ENCODE assay signal across 32 cellular contexts in genomic region chr22:38610234-38610633, GRCh38.
"Had no signal": no experiment of that assay in that cellular context is flagged by ENCODE, and none has a peak within 500 bp of the region (broad histone marks: within the 10 kb centered on the region; RNA-seq: fewer than 3 reads in every experiment).

No MANE protein-coding gene starts in this region.

- DNase-seq: activated CD4-positive, alpha-beta memory T cell treated with anti-CD3 and anti-CD28 coated beads for 36 hours; activated CD4-positive, alpha-beta T cell treated with anti-CD3 and anti-CD28 coated beads for 36 hours; activated CD4-positive, alpha-beta T cell treated with anti-CD3 and anti-CD28 coated beads, Interleukin-2, amount 10 ng/mL, durations not matched to agents 24 days and 14 days; activated CD4-positive, CD25-positive, alpha-beta regulatory T cell; activated CD4-positive, CD25-positive, alpha-beta regulatory T cell treated with anti-CD3 and anti-CD28 coated beads, Interleukin-2, amount 50 U/mL, for 72 hours; activated CD8-positive, alpha-beta memory T cell treated with anti-CD3 and anti-CD28 coated beads, Interleukin-2, amount 10 ng/mL, durations not matched to agents 7 days and 5 days; activated CD8-positive, alpha-beta memory T cell treated with anti-CD3 and anti-CD28 coated beads, Interleukin-2, amount 50 U/mL, for 4 hours; activated CD8-positive, alpha-beta T cell treated with anti-CD3 and anti-CD28 coated beads, Interleukin-2, amount 10 ng/mL, durations not matched to agents 7 days and 5 days; activated gamma-delta T cell treated with Interleukin-2 at 50 U/mL for 16 hours; activated naive CD4-positive, alpha-beta T cell treated with anti-CD3 and anti-CD28 coated beads, Interleukin-2, amount 50 U/mL, for 16 hours; activated naive CD4-positive, alpha-beta T cell treated with Interleukin-2 at 50 U/mL for 16 hours; activated T-cell treated with anti-CD3 and anti-CD28 coated beads, Interleukin-2, amount 50 U/mL, for 1 hour; activated T-cell treated with anti-CD3 and anti-CD28 coated beads, Interleukin-2, amount 50 U/mL, for 48 hours; amniotic stem cell; brain microvascular endothelial cell; caudate nucleus; cortex of kidney; dermis blood vessel endothelial cell; effector CD4-positive, alpha-beta T cell; effector memory CD8-positive, alpha-beta T cell; esophagus squamous epithelium; foreskin melanocyte; heart right ventricle; T-helper 1 cell; T-helper 17 cell; T1000; WERI-Rb-1 had no signal

- H3K4me3 Mint-ChIP-seq: activated CD4-positive, alpha-beta memory T cell treated with anti-CD3 and anti-CD28 coated beads for 36 hours; activated CD4-positive, alpha-beta T cell treated with anti-CD3 and anti-CD28 coated beads for 36 hours; activated CD4-positive, alpha-beta T cell treated with anti-CD3 and anti-CD28 coated beads, Interleukin-2, amount 10 ng/mL, durations not matched to agents 24 days and 14 days; activated CD8-positive, alpha-beta memory T cell treated with anti-CD3 and anti-CD28 coated beads, Interleukin-2, amount 10 ng/mL, durations not matched to agents 7 days and 5 days; activated CD8-positive, alpha-beta T cell treated with anti-CD3 and anti-CD28 coated beads, Interleukin-2, amount 10 ng/mL, durations not matched to agents 7 days and 5 days; activated naive CD8-positive, alpha-beta T cell; activated T-helper 1 cell treated with anti-CD3 and anti-CD28 coated beads, Interleukin-12 subunit alpha, Interleukin-12 subunit beta, Interleukin-2, Interleukin-4 antibody, amounts not matched to agents 30 ng/mL and 10 ng/mL and 1 ng/mL, durations not matched to agents 14 hours and 24 hours and 36 hours; effector memory CD8-positive, alpha-beta T cell; T-helper 17 cell; T-helper 2 cell treated with Interferon-gamma antibody and Interleukin-4, amounts not matched to agents 5 μg/mL and 100 μg/mL, for 36 hours had no signal

- H3K9me3 Mint-ChIP-seq: activated CD4-positive, alpha-beta memory T cell treated with anti-CD3 and anti-CD28 coated beads for 36 hours; activated CD4-positive, alpha-beta T cell treated with anti-CD3 and anti-CD28 coated beads, Interleukin-2, amount 10 ng/mL, durations not matched to agents 24 days and 14 days; activated T-helper 1 cell treated with anti-CD3 and anti-CD28 coated beads, Interleukin-12 subunit alpha, Interleukin-12 subunit beta, Interleukin-2, Interleukin-4 antibody, amounts not matched to agents 30 ng/mL and 10 ng/mL and 1 ng/mL, durations not matched to agents 14 hours and 24 hours and 36 hours; activated T-helper 2 cell treated with anti-CD3 and anti-CD28 coated beads, Interferon-gamma antibody, Interleukin-2, Interleukin-4, amounts not matched to agents 10 μg/mL and 5 μg/mL and 100 μg/mL, durations not matched to agents 14 hours and 24 hours and 36 hours; effector memory CD8-positive, alpha-beta T cell; T-helper 2 cell treated with Interferon-gamma antibody and Interleukin-4, amounts not matched to agents 5 μg/mL and 100 μg/mL, for 36 hours had no signal

- H3K36me3 Mint-ChIP-seq: activated CD4-positive, alpha-beta memory T cell treated with anti-CD3 and anti-CD28 coated beads for 36 hours; activated CD8-positive, alpha-beta memory T cell treated with anti-CD3 and anti-CD28 coated beads, Interleukin-2, amount 10 ng/mL, durations not matched to agents 7 days and 5 days; activated naive CD8-positive, alpha-beta T cell had no signal

- ATAC-seq: activated CD4-positive, alpha-beta T cell treated with anti-CD3 and anti-CD28 coated beads for 36 hours; activated CD8-positive, alpha-beta memory T cell treated with anti-CD3 and anti-CD28 coated beads, Interleukin-2, amount 10 ng/mL, durations not matched to agents 7 days and 5 days; activated CD8-positive, alpha-beta T cell treated with anti-CD3 and anti-CD28 coated beads, Interleukin-2, amount 10 ng/mL, durations not matched to agents 7 days and 5 days; effector memory CD8-positive, alpha-beta T cell; gastroesophageal sphincter; heart right ventricle; T-helper 17 cell had no signal

- H3K27ac Mint-ChIP-seq: activated CD4-positive, alpha-beta memory T cell treated with anti-CD3 and anti-CD28 coated beads for 36 hours; activated CD4-positive, alpha-beta T cell treated with anti-CD3 and anti-CD28 coated beads for 36 hours; activated CD4-positive, alpha-beta T cell treated with anti-CD3 and anti-CD28 coated beads, Interleukin-2, amount 10 ng/mL, durations not matched to agents 24 days and 14 days; activated CD8-positive, alpha-beta memory T cell treated with anti-CD3 and anti-CD28 coated beads, Interleukin-2, amount 10 ng/mL, durations not matched to agents 7 days and 5 days; activated CD8-positive, alpha-beta T cell treated with anti-CD3 and anti-CD28 coated beads, Interleukin-2, amount 10 ng/mL, durations not matched to agents 7 days and 5 days; activated naive CD8-positive, alpha-beta T cell; activated T-helper 1 cell treated with anti-CD3 and anti-CD28 coated beads, Interleukin-12 subunit alpha, Interleukin-12 subunit beta, Interleukin-2, Interleukin-4 antibody, amounts not matched to agents 30 ng/mL and 10 ng/mL and 1 ng/mL, durations not matched to agents 14 hours and 24 hours and 36 hours; activated T-helper 2 cell treated with anti-CD3 and anti-CD28 coated beads, Interferon-gamma antibody, Interleukin-2, Interleukin-4, amounts not matched to agents 10 μg/mL and 5 μg/mL and 100 μg/mL, durations not matched to agents 14 hours and 24 hours and 36 hours; effector memory CD8-positive, alpha-beta T cell; T-helper 17 cell; T-helper 2 cell treated with Interferon-gamma antibody and Interleukin-4, amounts not matched to agents 5 μg/mL and 100 μg/mL, for 36 hours had no signal

- H3K4me1 Mint-ChIP-seq: activated CD4-positive, alpha-beta T cell treated with anti-CD3 and anti-CD28 coated beads for 36 hours; activated CD4-positive, alpha-beta T cell treated with anti-CD3 and anti-CD28 coated beads, Interleukin-2, amount 10 ng/mL, durations not matched to agents 24 days and 14 days; activated CD8-positive, alpha-beta memory T cell treated with anti-CD3 and anti-CD28 coated beads, Interleukin-2, amount 10 ng/mL, durations not matched to agents 7 days and 5 days had no signal

- H3K27me3 Mint-ChIP-seq: activated CD4-positive, alpha-beta T cell treated with anti-CD3 and anti-CD28 coated beads, Interleukin-2, amount 10 ng/mL, durations not matched to agents 24 days and 14 days had no signal
